In the genomic region with DNA sequence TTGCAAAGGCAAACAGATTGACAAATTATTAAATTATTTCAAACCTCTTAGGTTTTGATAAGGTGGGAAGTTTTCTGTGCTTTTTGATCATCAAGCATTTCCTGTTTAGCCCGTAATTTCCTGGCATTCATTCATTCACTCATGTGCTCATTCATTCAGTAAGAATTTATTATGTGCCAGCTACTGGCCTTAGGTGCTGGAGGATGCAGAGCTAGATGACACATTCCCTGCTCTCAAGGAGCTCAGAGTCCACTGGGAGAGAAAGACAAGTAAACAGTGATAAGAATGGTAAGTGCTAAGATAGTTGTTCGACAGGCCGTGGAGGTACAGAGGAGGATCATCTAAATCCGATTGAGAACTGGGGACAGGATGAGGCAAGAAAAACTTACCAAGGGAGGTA, we compare ENCODE assay signal across 20 cellular contexts.
DNase-seq lines count a peak whose midpoint lies in the region; ATAC-seq, FAIRE-seq and TF ChIP-seq lines count a peak whose summit lies in the region.
"Had no signal": no experiment of that assay in that cellular context is flagged by ENCODE, and none has a peak within 500 bp of the region (broad histone marks: within the 10 kb centered on the region; RNA-seq: fewer than 3 reads in every experiment).

No MANE protein-coding gene starts in this region.

- no peaks in the 10 kb centered on the region for H3K23me2 ChIP-seq in H1 (ENCODE audit: low read depth, low read length)

- no peak overlapping the region for H2BK12ac ChIP-seq in H1 (ENCODE audit: low read depth, low read length)
- H2BK12ac ChIP-seq in neuronal stem cell (ENCODE audit: low read length), result no peak overlapping the region

- no peaks in the 10 kb centered on the region for H3K36me3 Mint-ChIP-seq in GM23338 (ENCODE audit: low read depth)
- H3K36me3 Mint-ChIP-seq: CD4-positive, alpha-beta memory T cell had no signal

- CTCF ChIA-PET in H1 (lab: Charles Lee; ENCODE audit: partially characterized antibody), result interaction anchor here (0.6 to 1.8 kb wide), 12 partner anchors 9 to 739 kb away, joined by 3 to 7 read pairs (median 3); no protein-coding TSS in a partner anchor

- H3F3A ChIP-seq in GM23338 (replicated peaks; ENCODE audit: low read depth), result no peaks in the 10 kb centered on the region

- H3K14ac ChIP-seq in H1 (ENCODE audit: insufficient read length) (no peak overlapping the region), neuronal stem cell (ENCODE audit: low read length) (no peak overlapping the region)

- no peaks in the 10 kb centered on the region for H3K9me2 ChIP-seq in GM23338 (ENCODE audit: insufficient read depth)
- H3K9me2 ChIP-seq: SK-N-SH had no signal

- H2BK120ac ChIP-seq in H1 (replicated peaks; ENCODE audit: low read depth, low read length) (no peak overlapping the region), neuronal stem cell (ENCODE audit: low read depth, low read length) (no peak overlapping the region)

- TF ChIP-seq CTCF in GM23338 (conservative IDR thresholded peaks at IDR 0.05; ENCODE audit: low read depth in 2 of 2) (no peak), H1 (IDR thresholded peaks at IDR 0.05; ENCODE audit: control extremely low read depth in 1 of 3, insufficient read depth in 1 of 3, low read depth in 1 of 3, low read length in 3 of 3) (no peak), osteoblast (IDR thresholded peaks at IDR 0.05; ENCODE audit: extremely low read depth, low read depth, low read length) (no peak), testis (IDR thresholded peaks at IDR 0.05) (no peak)

- peak; percentile 19 for FAIRE-seq in H1 (lab: Jason Lieb, UNC)
- FAIRE-seq: D721Med, GM19239 had no signal

- no peak overlapping the region for H3K4me3 Mint-ChIP-seq in GM23338
- H3K4me3 Mint-ChIP-seq: CD4-positive, alpha-beta memory T cell had no signal

- H3K4ac ChIP-seq in H1 (replicated peaks; ENCODE audit: insufficient read length, low read depth, low read length), result no peak overlapping the region
- H3K4ac ChIP-seq in neuronal stem cell (ENCODE audit: low read length), result no peak overlapping the region

- H2BK15ac ChIP-seq in H1 (ENCODE audit: low read length), result no peak overlapping the region
- H2BK15ac ChIP-seq in neuronal stem cell (ENCODE audit: low read length), result no peak overlapping the region

- H4K91ac ChIP-seq in H1 (replicated peaks; ENCODE audit: insufficient read length, low read length), result no peak overlapping the region
- H4K91ac ChIP-seq in neuronal stem cell (ENCODE audit: low read depth, low read length, poor library complexity), result no peak overlapping the region

- no peak overlapping the region for H2BK5ac ChIP-seq in H1 (ENCODE audit: low read depth, low read length)
- H2BK5ac ChIP-seq in neuronal stem cell (ENCODE audit: low read length), result no peak overlapping the region

- no peak for ATAC-seq in GM23338

- no peaks in the 10 kb centered on the region for H3K9me3 Mint-ChIP-seq in GM23338

- peaks cover 33% of the 10 kb centered on the region for H3K4me1 Mint-ChIP-seq in GM23338
- H3K4me1 Mint-ChIP-seq: CD4-positive, alpha-beta memory T cell had no signal

- H3K27me3 ChIP-seq in GM23338 (ENCODE audit: insufficient read depth) (no peaks in the 10 kb centered on the region), SJSA1 (replicated peaks) (no peaks in the 10 kb centered on the region), H1 (replicated peaks in 1 of 4; ENCODE audit: control insufficient read depth in 3 of 4, extremely low read depth in 1 of 4, insufficient read depth in 3 of 4, low read length in 3 of 4) (no peaks in the 10 kb centered on the region), osteoblast (ENCODE audit: insufficient read depth, low read length) (no peaks in the 10 kb centered on the region), neuronal stem cell (ENCODE audit: control insufficient read depth in 3 of 3, insufficient read depth in 3 of 3, low read depth in 1 of 3, low read length in 3 of 3) (no peaks in the 10 kb centered on the region), testis (no peaks in the 10 kb centered on the region)
- H3K27me3 ChIP-seq: BE2C had no signal

- H3K27ac ChIP-seq in GM23338 (ENCODE audit: low read depth), result peak overlapping the region; percentile 51; the same call in 1 of the 2 replicates
- peak overlapping the region; percentile 6; the same call in 1 of the 2 replicates for H3K27ac ChIP-seq in SJSA1
- no peak overlapping the region for H3K27ac ChIP-seq in H1 (ENCODE audit: low read depth, low read length)
- H3K27ac ChIP-seq in osteoblast (ENCODE audit: low read depth, low read length), result no peak overlapping the region
- H3K27ac ChIP-seq in neuronal stem cell (replicated peaks; ENCODE audit: low read length), result no peak overlapping the region
- H3K27ac ChIP-seq in testis, result no peak overlapping the region
- H3K27ac ChIP-seq: PC-9 had no signal

- H3K36me3 ChIP-seq in GM23338 (ENCODE audit: insufficient read depth) (no peaks in the 10 kb centered on the region), SJSA1 (no peaks in the 10 kb centered on the region; the same call in 1 of the 2 replicates), H1 (ENCODE audit: control insufficient read depth in 2 of 4, insufficient read depth in 4 of 4, low read length in 3 of 4) (no peaks in the 10 kb centered on the region), osteoblast (ENCODE audit: insufficient read depth, low read length) (no peaks in the 10 kb centered on the region), neuronal stem cell (replicated peaks in 1 of 2; ENCODE audit: control insufficient read depth in 2 of 2, insufficient read depth in 2 of 2, low read length in 2 of 2) (peaks cover 1 to 5% of the 10 kb centered on the region in 2 donors), testis (ENCODE audit: low read depth, missing control alignments) (no peaks in the 10 kb centered on the region)
- H3K36me3 ChIP-seq: BE2C had no signal

- DNase-seq in GM23338 (ENCODE audit: low spot score) (no peak), SJSA1 (ENCODE audit: low read depth in 1 of 2, low spot score in 2 of 2) (no peak), H1 (ENCODE audit: low read depth in 1 of 2, low spot score in 2 of 2) (no peak), osteoblast (ENCODE audit: insufficient read length, low spot score, missing footprints) (no peak), neuronal stem cell (ENCODE audit: low spot score) (no peak), NCI-H146 treated with DMSO at 0.1 percent for 48 hours (lab: John Stamatoyannopoulos, UW; ENCODE audit: unreplicated experiment) (no peak), T-helper 2 cell (no peak), testis (no peak)
- DNase-seq: BE2C; CD4-positive, alpha-beta memory T cell; GOT3; NCI-H1417; NCI-H2081; NCI-H345; NCI-H69; PC-9; SK-N-SH; T-helper 1 cell had no signal

- no peaks in the 10 kb centered on the region; the same call in 1 of the 2 replicates for H3K79me1 ChIP-seq in H1 (ENCODE audit: low read depth, low read length)
- H3K79me1 ChIP-seq in neuronal stem cell (ENCODE audit: low read depth, low read length), result no peaks in the 10 kb centered on the region

- H4K20me1 ChIP-seq in GM23338 (replicated peaks; ENCODE audit: insufficient read depth) (no peaks in the 10 kb centered on the region), H1 (replicated peaks in 1 of 2; ENCODE audit: control insufficient read depth in 1 of 2, insufficient read depth in 2 of 2, low read length in 2 of 2) (no peaks in the 10 kb centered on the region), osteoblast (ENCODE audit: insufficient read depth, low read length) (no peaks in the 10 kb centered on the region)

- H4K8ac ChIP-seq in H1 (ENCODE audit: extremely low read depth, insufficient read depth, low read length) (no peak overlapping the region), neuronal stem cell (ENCODE audit: low read depth, low read length) (no peak overlapping the region)

- H3K18ac ChIP-seq in H1 (ENCODE audit: extremely low read depth, low read length), result no peak overlapping the region
- no peak overlapping the region for H3K18ac ChIP-seq in neuronal stem cell (ENCODE audit: low read length)

- H3K4me2 ChIP-seq in GM23338 (no peak overlapping the region), H1 (ENCODE audit: insufficient read depth in 1 of 2, low read depth in 2 of 2, low read length in 2 of 2) (no peak overlapping the region), osteoblast (ENCODE audit: insufficient read depth, low read length) (peak overlapping the region; percentile 3), neuronal stem cell (ENCODE audit: insufficient read depth, low read length, poor library complexity, severe bottlenecking) (no peak overlapping the region)
- H3K4me2 ChIP-seq: PC-9, SK-N-SH had no signal

- peaks cover 24% of the 10 kb centered on the region for H3K4me1 ChIP-seq in GM23338 (ENCODE audit: insufficient read depth)
- H3K4me1 ChIP-seq in SJSA1 (replicated peaks), result peaks cover 53% of the 10 kb centered on the region
- H3K4me1 ChIP-seq in H1 (replicated peaks in 1 of 4; ENCODE audit: control insufficient read depth in 3 of 4, insufficient read depth in 4 of 4, low read length in 3 of 4), result peaks cover 0 to 13% (median 4%) of the 10 kb centered on the region in 4 experiments; a peak in 3 of 7 replicates
- no peaks in the 10 kb centered on the region for H3K4me1 ChIP-seq in osteoblast (ENCODE audit: insufficient read depth, low read length)
- peaks cover 12 to 24% of the 10 kb centered on the region in 2 donors for H3K4me1 ChIP-seq in neuronal stem cell (ENCODE audit: control insufficient read depth in 2 of 2, insufficient read depth in 1 of 2, low read depth in 1 of 2, low read length in 2 of 2)
- no peaks in the 10 kb centered on the region for H3K4me1 ChIP-seq in testis
- H3K4me1 ChIP-seq: BE2C had no signal

- H3K9ac ChIP-seq in H1 (replicated peaks in 1 of 4; ENCODE audit: extremely low read depth in 1 of 4, low read depth in 3 of 4, low read length in 3 of 4), result no peak overlapping the region
- no peak overlapping the region for H3K9ac ChIP-seq in neuronal stem cell (ENCODE audit: low read depth, low read length, poor library complexity)
- H3K9ac ChIP-seq: SK-N-SH had no signal

- H3K27ac Mint-ChIP-seq in GM23338, result no peak overlapping the region
- H3K27ac Mint-ChIP-seq: CD4-positive, alpha-beta memory T cell had no signal

- no peaks in the 10 kb centered on the region for H3K79me2 ChIP-seq in GM23338 (replicated peaks; ENCODE audit: insufficient read depth)
- H3K79me2 ChIP-seq in H1 (ENCODE audit: control insufficient read depth in 1 of 2, insufficient read depth in 2 of 2, low read length in 2 of 2), result no peaks in the 10 kb centered on the region
- no peaks in the 10 kb centered on the region for H3K79me2 ChIP-seq in osteoblast (ENCODE audit: insufficient read depth, low read length)

- no peak overlapping the region for H2BK20ac ChIP-seq in H1 (ENCODE audit: low read length)

- no peak overlapping the region for H4K5ac ChIP-seq in H1 (ENCODE audit: insufficient read length, low read depth, low read length)

- H3K23ac ChIP-seq in H1 (ENCODE audit: insufficient read length) (no peak overlapping the region), neuronal stem cell (ENCODE audit: low read depth, low read length, poor library complexity) (no peak overlapping the region)

- TF ChIP-seq RAD21 in H1 (IDR thresholded peaks at IDR 0.05 in 1 of 2, conservative IDR thresholded peaks at IDR 0.05 in 1 of 2; ENCODE audit: low read depth in 2 of 2, low read length in 2 of 2), result no peak

- no peak overlapping the region for H3K4me3 ChIP-seq in GM23338
- no peak overlapping the region for H3K4me3 ChIP-seq in SJSA1
- H3K4me3 ChIP-seq in H1 (ENCODE audit: extremely low read depth in 1 of 4, insufficient read depth in 2 of 4, low read depth in 3 of 4, low read length in 4 of 4), result no peak overlapping the region
- no peak overlapping the region for H3K4me3 ChIP-seq in osteoblast (ENCODE audit: insufficient read depth, low read length)
- H3K4me3 ChIP-seq in neuronal stem cell (ENCODE audit: low read length in 2 of 2), result no peak overlapping the region
- no peak overlapping the region for H3K4me3 ChIP-seq in testis
- H3K4me3 ChIP-seq: PC-9 had no signal

- H2AK5ac ChIP-seq in H1 (ENCODE audit: low read depth, low read length), result no peak overlapping the region
- no peak overlapping the region for H2AK5ac ChIP-seq in neuronal stem cell (ENCODE audit: low read depth, low read length)

- POLR2A ChIA-PET in H1 (lab: Charles Lee; ENCODE audit: partially characterized antibody), result no interaction called here

- H3K27me3 Mint-ChIP-seq in GM23338 (ENCODE audit: insufficient read depth, low read depth, poor library complexity), result peaks cover 4% of the 10 kb centered on the region

- 89% methylated on average over 4 of the region's 4 CpGs; no CpG with 5 or more reads in 1 of the 2 experiments for WGBS in H1 (ENCODE audit: extremely low coverage in 1 of 2, insufficient coverage in 1 of 2, insufficient read length in 1 of 2, insufficient replicate concordance in 2 of 2, low coverage in 1 of 2, low lambda C conversion rate in 2 of 2, missing lambda C conversion rate in 1 of 2), 2 experiments
- no CpG with 5 or more reads among the region's 4 CpGs for WGBS in neuronal stem cell (ENCODE audit: extremely low coverage in 2 of 2, insufficient read length in 2 of 2, insufficient replicate concordance in 1 of 2), 2 donors
- WGBS in testis, 2 donors, result 80 to 83% methylated on average over 4 of the region's 4 CpGs

- TF ChIP-seq POLR2A in H1 (IDR thresholded peaks at IDR 0.05; ENCODE audit: control extremely low read depth in 1 of 2, low read depth in 2 of 2, low read length in 2 of 2) (no peak), testis (IDR thresholded peaks at IDR 0.05) (no peak)

- no peaks in the 10 kb centered on the region for H3K9me3 ChIP-seq in SJSA1 (replicated peaks)
- no peaks in the 10 kb centered on the region for H3K9me3 ChIP-seq in H1 (ENCODE audit: insufficient read depth in 2 of 2, low read depth in 1 of 2, low read length in 1 of 2)
- H3K9me3 ChIP-seq in osteoblast (ENCODE audit: low read depth, low read length), result no peaks in the 10 kb centered on the region
- peaks cover 0 to 12% of the 10 kb centered on the region in 2 donors for H3K9me3 ChIP-seq in neuronal stem cell (replicated peaks in 1 of 2; ENCODE audit: control insufficient read depth in 2 of 2, insufficient read depth in 1 of 2, low read depth in 1 of 2, low read length in 2 of 2)
- H3K9me3 ChIP-seq in testis, result no peaks in the 10 kb centered on the region
- H3K9me3 ChIP-seq: BE2C, SK-N-SH had no signal

- H2AFZ ChIP-seq in GM23338 (no peak overlapping the region), H1 (ENCODE audit: low read length) (no peak overlapping the region), osteoblast (ENCODE audit: low read length) (no peak overlapping the region), neuronal stem cell (ENCODE audit: low read length) (no peak overlapping the region)
- H2AFZ ChIP-seq: PC-9 had no signal

- intact Hi-C loops in testis (cut with DNase I; ENCODE audit: low total_unique reads), result no loop called here

- no peak for TF ChIP-seq EP300 in H1 (IDR thresholded peaks at IDR 0.05; ENCODE audit: borderline replicate concordance in 1 of 2, low read depth in 2 of 2, low read length in 2 of 2)

- no peak overlapping the region for H3K56ac ChIP-seq in H1 (replicated peaks; ENCODE audit: insufficient read length, low read depth, low read length)

Comparison
In these comparisons a context has a peak if more than half of its experiments do, and no peak if none do; other contexts are left out.
1. H3K27ac ChIP-seq: peak in GM23338 (single experiment) and SJSA1 (single experiment); none in H1 (single experiment), osteoblast (single experiment), neuronal stem cell (single experiment) and testis (0 of 2).